8 cellular contexts compared by ENCODE assay signal in genomic region chrX:19888419-19888879, GRCh38. TPM values are rescaled to one million over a fixed set of nuclear protein-coding genes. Genes with fewer than 3 reads are reported as not detected.
DNase-seq lines count a peak whose midpoint lies in the region; ATAC-seq and TF ChIP-seq lines count a peak whose summit lies in the region.

No MANE protein-coding gene starts in this region.

- H3K4me3 Mint-ChIP-seq in activated T-helper 17 cell treated with anti-CD3 and anti-CD28 coated beads, Interleukin-2, amount 50 U/mL, for 72 hours: peak overlapping the region; percentile 70
- H3K4me3 Mint-ChIP-seq in natural killer cell treated with Interleukin-12 subunit alpha and Interleukin-12 subunit beta and Interleukin-15 and Interleukin-18, amount 100 ng/mL, for 72 hours: peak overlapping the region; percentile 74

- H3K27me3 Mint-ChIP-seq in activated T-helper 17 cell treated with anti-CD3 and anti-CD28 coated beads, Interleukin-2, amount 50 U/mL, for 72 hours: no peaks in the 10 kb centered on the region
- H3K27me3 Mint-ChIP-seq in natural killer cell treated with Interleukin-12 subunit alpha and Interleukin-12 subunit beta and Interleukin-15 and Interleukin-18, amount 100 ng/mL, for 72 hours: peaks cover 0 to 3% of the 10 kb centered on the region in 2 donors

- peaks cover 13% of the 10 kb centered on the region for H3K4me1 Mint-ChIP-seq in activated T-helper 17 cell treated with anti-CD3 and anti-CD28 coated beads, Interleukin-2, amount 50 U/mL, for 72 hours
- H3K4me1 Mint-ChIP-seq in natural killer cell treated with Interleukin-12 subunit alpha and Interleukin-12 subunit beta and Interleukin-15 and Interleukin-18, amount 100 ng/mL, for 72 hours (ENCODE audit: low read depth in 2 of 2): peaks cover 20 to 28% of the 10 kb centered on the region in 2 donors

- peak; percentile 67 for DNase-seq in CD1c-positive myeloid dendritic cell (ENCODE audit: extremely low spot score)
- DNase-seq in H4 (ENCODE audit: low spot score): peak; percentile 71
- peak; percentile 53 for DNase-seq in NCI-H69 (lab: John Stamatoyannopoulos, UW)
- peak; percentile 76 for DNase-seq in fibroblast of villous mesenchyme (ENCODE audit: low read depth)
- no peak for DNase-seq in natural killer cell treated with Interleukin-12 subunit alpha and Interleukin-12 subunit beta and Interleukin-15 and Interleukin-18, amount 100 ng/mL, for 72 hours (ENCODE audit: low spot score)
- DNase-seq in stimulated activated CD8-positive, alpha-beta memory T cell treated with anti-CD3 and anti-CD28 coated beads, Interleukin-4, amount 100 ng/mL, for 48 hours: no peak

- TF ChIP-seq CTCF in fibroblast of villous mesenchyme (IDR thresholded peaks at IDR 0.05; ENCODE audit: insufficient read depth, low read depth, low read length): peak; percentile 63

- H3K9me3 Mint-ChIP-seq in activated T-helper 17 cell treated with anti-CD3 and anti-CD28 coated beads, Interleukin-2, amount 50 U/mL, for 72 hours: no peaks in the 10 kb centered on the region
- H3K9me3 Mint-ChIP-seq in natural killer cell treated with Interleukin-12 subunit alpha and Interleukin-12 subunit beta and Interleukin-15 and Interleukin-18, amount 100 ng/mL, for 72 hours: no peaks in the 10 kb centered on the region

- ATAC-seq in activated T-helper 17 cell treated with anti-CD3 and anti-CD28 coated beads, Interleukin-2, amount 50 U/mL, for 72 hours (replicated peaks): peak; percentile 44
- no peak for ATAC-seq in natural killer cell treated with Interleukin-12 subunit alpha and Interleukin-12 subunit beta and Interleukin-15 and Interleukin-18, amount 100 ng/mL, for 72 hours
- ATAC-seq in HG02571 (IDR thresholded peaks at IDR 0.05; ENCODE audit: unreplicated experiment): no peak

- H3K4me3 ChIP-seq in fibroblast of villous mesenchyme (ENCODE audit: low read depth, low read length): peak overlapping the region; percentile 66

- peak overlapping the region; percentile 76 for H3K27ac Mint-ChIP-seq in activated T-helper 17 cell treated with anti-CD3 and anti-CD28 coated beads, Interleukin-2, amount 50 U/mL, for 72 hours
- peak overlapping the region; percentile 64 for H3K27ac Mint-ChIP-seq in natural killer cell treated with Interleukin-12 subunit alpha and Interleukin-12 subunit beta and Interleukin-15 and Interleukin-18, amount 100 ng/mL, for 72 hours

- H3K36me3 Mint-ChIP-seq in activated T-helper 17 cell treated with anti-CD3 and anti-CD28 coated beads, Interleukin-2, amount 50 U/mL, for 72 hours (ENCODE audit: low read depth): no peaks in the 10 kb centered on the region
- no peaks in the 10 kb centered on the region for H3K36me3 Mint-ChIP-seq in natural killer cell treated with Interleukin-12 subunit alpha and Interleukin-12 subunit beta and Interleukin-15 and Interleukin-18, amount 100 ng/mL, for 72 hours

RNA-seq across cellular contexts. Expression of gene SH3KBP1, which starts 1.0 kb away (rescaled TPM):
- 26.8 and 29.6 TPM in 2 replicates for total RNA-seq in H4 (2014; rRNA removed; shearing (Covaris generic))
- 10 to 100 TPM; 84.5 to 95.8 TPM for total RNA-seq in activated T-helper 17 cell treated with anti-CD3 and anti-CD28 coated beads, Interleukin-2, amount 50 U/mL, for 72 hours
- total RNA-seq in fibroblast of villous mesenchyme: 18.6 and 21.3 TPM in 2 replicates
- total RNA-seq in natural killer cell treated with Interleukin-12 subunit alpha and Interleukin-12 subunit beta and Interleukin-15 and Interleukin-18, amount 100 ng/mL, for 72 hours: 10 to 100 TPM; 68.5 to 83.4 TPM

Comparison
In these comparisons a context has a peak if more than half of its experiments do, and no peak if none do; other contexts are left out.
1. DNase-seq: peak in CD1c-positive myeloid dendritic cell (single experiment), H4 (single experiment), NCI-H69 (single experiment) and fibroblast of villous mesenchyme (single experiment); none in natural killer cell treated with Interleukin-12 subunit alpha and Interleukin-12 subunit beta and Interleukin-15 and Interleukin-18, amount 100 ng/mL, for 72 hours (single experiment) and stimulated activated CD8-positive, alpha-beta memory T cell treated with anti-CD3 and anti-CD28 coated beads, Interleukin-4, amount 100 ng/mL, for 48 hours (single experiment).